ENCODE assay signal across 19 cellular contexts in the genomic region with DNA sequence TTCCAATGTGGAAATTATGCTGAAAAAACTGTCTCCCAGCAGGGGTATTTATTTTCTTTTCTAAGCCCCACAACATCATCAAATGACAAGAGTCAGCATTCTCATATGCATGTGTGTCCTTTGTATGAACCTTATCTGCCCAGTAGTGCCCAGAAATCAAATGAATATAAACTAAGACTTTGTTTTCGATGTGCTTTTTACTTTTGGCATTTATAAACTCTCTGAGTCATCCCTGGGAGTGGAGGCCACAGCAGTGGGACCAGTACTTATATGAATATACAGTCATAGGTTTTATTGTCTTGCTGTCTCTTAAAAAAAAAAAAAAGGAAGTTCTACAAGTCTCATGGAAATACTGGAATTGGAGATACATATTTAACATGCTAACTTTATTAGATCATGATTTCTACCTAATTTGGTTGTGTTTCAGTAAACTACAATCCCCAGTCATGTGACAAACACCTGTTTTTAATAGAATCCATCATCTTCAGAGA.
A peak's percentile ranks its signal among the peaks of the same experiment; 100 is the strongest.
DNase-seq lines count a peak whose midpoint lies in the region; ATAC-seq, FAIRE-seq and TF ChIP-seq lines count a peak whose summit lies in the region.
"Had no signal": no experiment of that assay in that cellular context is flagged by ENCODE, and none has a peak within 500 bp of the region (broad histone marks: within the 10 kb centered on the region; RNA-seq: fewer than 3 reads in every experiment).

No MANE protein-coding gene starts in this region.

- POLR2A ChIA-PET in BJ (lab: Charles Lee): interaction anchor here (0.6 kb wide), 1 partner anchor 18 kb away, joined by 3 read pairs; no protein-coding TSS in a partner anchor
- POLR2A ChIA-PET in activated CD4-positive, alpha-beta memory T cell treated with anti-CD3 and anti-CD28 coated beads for 36 hours (lab: Charles Lee): no interaction called here

- no peak overlapping the region for H3K23ac ChIP-seq in mesenchymal stem cell (ENCODE audit: low read length in 2 of 2)

- no peak overlapping the region for H2BK5ac ChIP-seq in mesenchymal stem cell (ENCODE audit: low read depth, low read length, poor library complexity, severe bottlenecking)

- no peak overlapping the region for H3K4ac ChIP-seq in mesenchymal stem cell (ENCODE audit: low read depth in 1 of 2, low read length in 2 of 2)

- H2AFZ ChIP-seq in mesenchymal stem cell (ENCODE audit: low read depth, low read length): no peak overlapping the region
- no peak overlapping the region for H2AFZ ChIP-seq in Karpas-422 (ENCODE audit: low read length)

- ATAC-seq in HG03439 (IDR thresholded peaks at IDR 0.05; ENCODE audit: unreplicated experiment): no peak
- ATAC-seq: stimulated activated naive B cell treated with anti-CD40 and anti-IgM and Interleukin-4, amounts not matched to agents 10 μg/mL and 1 μg/mL and 100 μg/mL, for 72 hours had no signal

- no peak overlapping the region for H3K27ac Mint-ChIP-seq in activated CD4-positive, alpha-beta memory T cell treated with anti-CD3 and anti-CD28 coated beads for 36 hours
- H3K27ac Mint-ChIP-seq: stimulated activated naive B cell treated with anti-CD40 and anti-IgM and Interleukin-4, amounts not matched to agents 10 μg/mL and 1 μg/mL and 100 μg/mL, for 72 hours had no signal

- no peaks in the 10 kb centered on the region for H3K9me2 ChIP-seq in Karpas-422 (replicated peaks; ENCODE audit: insufficient read depth, low read length)

- no peak overlapping the region for H4K91ac ChIP-seq in mesenchymal stem cell (ENCODE audit: low read length)

- no peaks in the 10 kb centered on the region for H4K20me1 ChIP-seq in Karpas-422 (ENCODE audit: insufficient read depth, low read depth, low read length)

- intact Hi-C loops in activated CD4-positive, alpha-beta memory T cell treated with anti-CD3 and anti-CD28 coated beads for 36 hours (cut with micrococcal nuclease): no loop called here

- H3K27me3 ChIP-seq in BJ (ENCODE audit: control insufficient read depth, insufficient read depth, low read length): no peaks in the 10 kb centered on the region
- H3K27me3 ChIP-seq in bronchial epithelial cell (ENCODE audit: control insufficient read depth, insufficient read depth, low read length): no peaks in the 10 kb centered on the region
- no peaks in the 10 kb centered on the region for H3K27me3 ChIP-seq in mesenchymal stem cell (ENCODE audit: control insufficient read depth in 1 of 2, insufficient read depth in 1 of 2, low read length in 2 of 2)
- H3K27me3 ChIP-seq in Karpas-422 (ENCODE audit: low read length): no peaks in the 10 kb centered on the region
- H3K27me3 ChIP-seq: adrenal gland had no signal

- peaks cover 3% of the 10 kb centered on the region for H3K79me1 ChIP-seq in mesenchymal stem cell (replicated peaks; ENCODE audit: low read length, poor library complexity, severe bottlenecking)

- CTCF ChIA-PET in BJ (lab: Yijun Ruan, JAX): no interaction called here
- CTCF ChIA-PET in activated CD4-positive, alpha-beta memory T cell treated with anti-CD3 and anti-CD28 coated beads for 36 hours (lab: Charles Lee): no interaction called here

- H3K36me3 ChIP-seq in BJ (ENCODE audit: control insufficient read depth, insufficient read depth, low read length): no peaks in the 10 kb centered on the region; the same call in 1 of the 2 replicates
- H3K36me3 ChIP-seq in bronchial epithelial cell (ENCODE audit: control insufficient read depth, insufficient read depth, low read length): peaks cover 3% of the 10 kb centered on the region
- peaks cover 7 to 23% of the 10 kb centered on the region in 2 experiments for H3K36me3 ChIP-seq in mesenchymal stem cell (ENCODE audit: control insufficient read depth in 1 of 2, insufficient read depth in 2 of 2, low read depth in 1 of 2, low read length in 2 of 2)
- H3K36me3 ChIP-seq in Karpas-422 (ENCODE audit: insufficient read depth, low read length): peaks cover 23% of the 10 kb centered on the region
- H3K36me3 ChIP-seq: adrenal gland had no signal

- peaks cover 12% of the 10 kb centered on the region for H3K36me3 Mint-ChIP-seq in activated CD4-positive, alpha-beta memory T cell treated with anti-CD3 and anti-CD28 coated beads for 36 hours

- no peaks in the 10 kb centered on the region for H3K79me2 ChIP-seq in Karpas-422 (ENCODE audit: low read length)

- no peak overlapping the region for H3K4me2 ChIP-seq in mesenchymal stem cell (ENCODE audit: low read length, poor library complexity, severe bottlenecking)
- no peak overlapping the region for H3K4me2 ChIP-seq in Karpas-422 (ENCODE audit: low read depth, low read length, poor library complexity, severe bottlenecking)

- no peaks in the 10 kb centered on the region for H3K9me3 Mint-ChIP-seq in activated CD4-positive, alpha-beta memory T cell treated with anti-CD3 and anti-CD28 coated beads for 36 hours
- H3K9me3 Mint-ChIP-seq: stimulated activated naive B cell treated with anti-CD40 and anti-IgM and Interleukin-4, amounts not matched to agents 10 μg/mL and 1 μg/mL and 100 μg/mL, for 72 hours had no signal

- H2BK12ac ChIP-seq in mesenchymal stem cell (ENCODE audit: low read length in 2 of 2): no peak overlapping the region

- no peak for FAIRE-seq in bronchial epithelial cell (lab: Jason Lieb, UNC)

- TF ChIP-seq CTCF in BJ (IDR thresholded peaks at IDR 0.05; ENCODE audit: insufficient read depth, low read depth, low read length) (no peak), bronchial epithelial cell (IDR thresholded peaks at IDR 0.05; ENCODE audit: insufficient read depth, low read length, severe bottlenecking) (no peak)

- H3K27me3 Mint-ChIP-seq in activated CD4-positive, alpha-beta memory T cell treated with anti-CD3 and anti-CD28 coated beads for 36 hours: no peaks in the 10 kb centered on the region
- H3K27me3 Mint-ChIP-seq: stimulated activated naive B cell treated with anti-CD40 and anti-IgM and Interleukin-4, amounts not matched to agents 10 μg/mL and 1 μg/mL and 100 μg/mL, for 72 hours had no signal

- H3K14ac ChIP-seq in mesenchymal stem cell (ENCODE audit: low read length in 2 of 2): no peak overlapping the region

- H3K4me1 ChIP-seq in mesenchymal stem cell (ENCODE audit: control insufficient read depth, insufficient read depth, low read depth, low read length) (peaks cover 2% of the 10 kb centered on the region), Karpas-422 (ENCODE audit: low read length) (no peaks in the 10 kb centered on the region)
- H3K4me1 ChIP-seq: adrenal gland had no signal

- no peak overlapping the region for H2BK120ac ChIP-seq in mesenchymal stem cell (ENCODE audit: low read depth, low read length)

- H3K9me3 ChIP-seq in mesenchymal stem cell (ENCODE audit: control insufficient read depth, low read length): no peaks in the 10 kb centered on the region
- no peaks in the 10 kb centered on the region for H3K9me3 ChIP-seq in Karpas-422 (ENCODE audit: low read length)
- H3K9me3 ChIP-seq: adrenal gland had no signal

- no peak overlapping the region for H2BK15ac ChIP-seq in mesenchymal stem cell (ENCODE audit: low read depth, poor library complexity, severe bottlenecking)

- no peak overlapping the region for H2AK5ac ChIP-seq in mesenchymal stem cell (ENCODE audit: low read length, severe bottlenecking)

- peak overlapping the region; percentile 30 for H3K9ac ChIP-seq in mesenchymal stem cell (ENCODE audit: low read length)
- H3K9ac ChIP-seq in Karpas-422 (ENCODE audit: low read length): no peak overlapping the region

- H3K27ac ChIP-seq in mesenchymal stem cell (ENCODE audit: low read length, poor library complexity, severe bottlenecking) (no peak overlapping the region), Karpas-422 (ENCODE audit: low read length) (no peak overlapping the region)
- H3K27ac ChIP-seq: adrenal gland, WERI-Rb-1 had no signal

- H3K4me1 Mint-ChIP-seq in activated CD4-positive, alpha-beta memory T cell treated with anti-CD3 and anti-CD28 coated beads for 36 hours (ENCODE audit: low read depth): no peaks in the 10 kb centered on the region

- H3K4me3 ChIP-seq in BJ (ENCODE audit: low read depth, low read length) (no peak overlapping the region), bronchial epithelial cell (ENCODE audit: low read depth, low read length) (no peak overlapping the region), mesenchymal stem cell (ENCODE audit: insufficient read depth in 1 of 2, low read depth in 1 of 2, low read length in 2 of 2) (no peak overlapping the region), Karpas-422 (ENCODE audit: low read length) (no peak overlapping the region)
- H3K4me3 ChIP-seq: adrenal gland, lung had no signal

- no peak overlapping the region for H4K8ac ChIP-seq in mesenchymal stem cell (ENCODE audit: low read length)

- no peak overlapping the region for H3K18ac ChIP-seq in mesenchymal stem cell (ENCODE audit: low read depth in 1 of 2, low read length in 2 of 2)

- DNase-seq in BJ (ENCODE audit: low read depth) (peak; percentile 71), M059J (ENCODE audit: low read depth) (peak; percentile 88), bronchial epithelial cell (ENCODE audit: low read depth) (peak; percentile 48), mesenchymal stem cell (peak; percentile 30), iPS-NIHi11 (ENCODE audit: low spot score) (no peak), Karpas-422 (no peak)
- DNase-seq in activated CD4-positive, alpha-beta memory T cell treated with anti-CD3 and anti-CD28 coated beads for 36 hours: no peak
- DNase-seq: activated CD8-positive, alpha-beta memory T cell treated with anti-CD3 and anti-CD28 coated beads, Interleukin-2, amount 50 U/mL, for 48 hours; adrenal gland; C1 segment of cervical spinal cord; NCI-H1436; NCI-H774; posterior cingulate gyrus; Right ventricle myocardium superior; stimulated activated CD4-positive, alpha-beta T cell treated with anti-CD3 and anti-CD28 coated beads, Interleukin-2, amount 100 ng/mL, for 48 hours; stimulated activated naive B cell treated with anti-CD40 and anti-IgM and Interleukin-4, amounts not matched to agents 10 μg/mL and 1 μg/mL and 100 μg/mL, for 72 hours; WERI-Rb-1 had no signal

- no peak overlapping the region for H3K4me3 Mint-ChIP-seq in activated CD4-positive, alpha-beta memory T cell treated with anti-CD3 and anti-CD28 coated beads for 36 hours
- H3K4me3 Mint-ChIP-seq: stimulated activated naive B cell treated with anti-CD40 and anti-IgM and Interleukin-4, amounts not matched to agents 10 μg/mL and 1 μg/mL and 100 μg/mL, for 72 hours had no signal

- 89% methylated on average over 1 of the region's 1 CpG for WGBS in mesenchymal stem cell

Comparison
In these comparisons a context has a peak if more than half of its experiments do, and no peak if none do; other contexts are left out.
1. DNase-seq: peak in BJ (single experiment), M059J (single experiment), bronchial epithelial cell (single experiment) and mesenchymal stem cell (single experiment); none in activated CD4-positive, alpha-beta memory T cell treated with anti-CD3 and anti-CD28 coated beads for 36 hours (single experiment), iPS-NIHi11 (single experiment) and Karpas-422 (single experiment).